Comparison of ENCODE assay signal across 37 cellular contexts in the genomic region with DNA sequence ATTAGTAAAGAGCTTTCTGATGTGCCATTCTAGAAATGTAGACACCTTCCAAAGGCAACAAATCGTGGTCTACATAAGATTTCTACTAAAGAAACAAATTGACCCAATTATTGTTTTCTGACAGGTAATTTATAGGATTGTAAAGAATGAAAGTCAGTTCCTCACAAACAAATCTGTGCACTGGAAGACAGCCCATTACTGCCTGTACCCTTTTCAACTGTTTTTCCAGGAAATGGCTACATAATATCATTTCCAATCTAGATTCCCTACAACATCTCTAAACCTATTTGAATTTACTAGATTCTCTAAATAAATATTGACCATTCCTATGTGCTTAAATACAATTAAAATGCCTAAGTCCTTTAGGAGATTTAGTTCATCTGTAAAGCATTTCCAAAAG.
"Had no signal": no experiment of that assay in that cellular context is flagged by ENCODE, and none has a peak within 500 bp of the region (broad histone marks: within the 10 kb centered on the region; RNA-seq: fewer than 3 reads in every experiment).

No MANE protein-coding gene starts in this region.

- H3K36me3 Mint-ChIP-seq: activated CD8-positive, alpha-beta memory T cell treated with anti-CD3 and anti-CD28 coated beads, Interleukin-2, amount 10 ng/mL, durations not matched to agents 7 days and 5 days; activated naive CD4-positive, alpha-beta T cell treated with anti-CD3 and anti-CD28 coated beads, Interleukin-2, amount 10 ng/mL, durations not matched to agents 7 days and 5 days; activated naive CD4-positive, alpha-beta T cell treated with anti-CD3 and anti-CD28 coated beads, Interleukin-2, amount 50 U/mL, for 24 hours; activated naive CD8-positive, alpha-beta T cell; activated naive CD8-positive, alpha-beta T cell treated with anti-CD3 and anti-CD28 coated beads, Interleukin-2, amount 10 ng/mL, durations not matched to agents 7 days and 5 days; brain; WTC11 had no signal

- H3K27ac Mint-ChIP-seq: activated CD4-positive, alpha-beta memory T cell treated with anti-CD3 and anti-CD28 coated beads, Interleukin-2, amount 10 ng/mL, durations not matched to agents 7 days and 5 days; activated CD4-positive, alpha-beta T cell treated with anti-CD3 and anti-CD28 coated beads for 36 hours; activated CD4-positive, alpha-beta T cell treated with anti-CD3 and anti-CD28 coated beads, Interleukin-2, amount 10 ng/mL, durations not matched to agents 7 days and 5 days; activated CD8-positive, alpha-beta memory T cell treated with anti-CD3 and anti-CD28 coated beads, Interleukin-2, amount 10 ng/mL, durations not matched to agents 7 days and 5 days; activated CD8-positive, alpha-beta T cell treated with anti-CD3 and anti-CD28 coated beads, Interleukin-2, amount 10 ng/mL, durations not matched to agents 7 days and 5 days; activated naive CD4-positive, alpha-beta T cell treated with anti-CD3 and anti-CD28 coated beads, Interleukin-2, amount 10 ng/mL, durations not matched to agents 7 days and 5 days; activated naive CD4-positive, alpha-beta T cell treated with anti-CD3 and anti-CD28 coated beads, Interleukin-2, amount 50 U/mL, for 24 hours; activated naive CD8-positive, alpha-beta T cell; activated naive CD8-positive, alpha-beta T cell treated with anti-CD3 and anti-CD28 coated beads, Interleukin-2, amount 10 ng/mL, durations not matched to agents 7 days and 5 days; activated naive CD8-positive, alpha-beta T cell treated with anti-CD3 and anti-CD28 coated beads, Interleukin-2, amount 50 U/mL, for 24 hours; activated T-cell treated with anti-CD3 and anti-CD28 coated beads, Interleukin-2, amount 50 U/mL, for 24 hours; activated T-helper 2 cell treated with anti-CD3 and anti-CD28 coated beads, Interferon-gamma antibody, Interleukin-2, Interleukin-4, amounts not matched to agents 10 μg/mL and 5 μg/mL and 100 μg/mL, durations not matched to agents 14 hours and 24 hours and 36 hours; brain; T-helper 1 cell treated with Interleukin-12 subunit alpha and Interleukin-12 subunit beta and Interleukin-4 antibody, amounts not matched to agents 30 μg/mL and 1 μg/mL, for 36 hours; T-helper 2 cell treated with Interferon-gamma antibody and Interleukin-4, amounts not matched to agents 5 μg/mL and 100 μg/mL, for 36 hours; WTC11 had no signal

- H3K4me1 ChIP-seq: ascending aorta had no signal

- H3K27me3 Mint-ChIP-seq: activated CD4-positive, alpha-beta memory T cell treated with anti-CD3 and anti-CD28 coated beads, Interleukin-2, amount 10 ng/mL, durations not matched to agents 7 days and 5 days; activated CD4-positive, alpha-beta T cell treated with anti-CD3 and anti-CD28 coated beads for 36 hours; activated CD4-positive, alpha-beta T cell treated with anti-CD3 and anti-CD28 coated beads, Interleukin-2, amount 10 ng/mL, durations not matched to agents 7 days and 5 days; activated CD8-positive, alpha-beta memory T cell treated with anti-CD3 and anti-CD28 coated beads, Interleukin-2, amount 10 ng/mL, durations not matched to agents 7 days and 5 days; activated naive CD4-positive, alpha-beta T cell treated with anti-CD3 and anti-CD28 coated beads, Interleukin-2, amount 10 ng/mL, durations not matched to agents 7 days and 5 days; activated naive CD4-positive, alpha-beta T cell treated with anti-CD3 and anti-CD28 coated beads, Interleukin-2, amount 50 U/mL, for 24 hours; activated naive CD8-positive, alpha-beta T cell; activated naive CD8-positive, alpha-beta T cell treated with anti-CD3 and anti-CD28 coated beads, Interleukin-2, amount 10 ng/mL, durations not matched to agents 7 days and 5 days; activated naive CD8-positive, alpha-beta T cell treated with anti-CD3 and anti-CD28 coated beads, Interleukin-2, amount 50 U/mL, for 24 hours; activated T-cell treated with anti-CD3 and anti-CD28 coated beads, Interleukin-2, amount 50 U/mL, for 24 hours; brain; central memory CD8-positive, alpha-beta T cell had no signal

- H3K9me3 ChIP-seq: ascending aorta had no signal

- DNase-seq: activated CD4-positive, alpha-beta memory T cell treated with anti-CD3 and anti-CD28 coated beads, Interleukin-2, amount 10 ng/mL, durations not matched to agents 7 days and 5 days; activated CD4-positive, alpha-beta T cell treated with anti-CD3 and anti-CD28 coated beads for 1 hour; activated CD4-positive, alpha-beta T cell treated with anti-CD3 and anti-CD28 coated beads for 36 hours; activated CD4-positive, alpha-beta T cell treated with anti-CD3 and anti-CD28 coated beads for 48 hours; activated CD4-positive, alpha-beta T cell treated with anti-CD3 and anti-CD28 coated beads, Interleukin-2, amount 10 ng/mL, durations not matched to agents 7 days and 5 days; activated CD4-positive, alpha-beta T cell treated with anti-CD3 and anti-CD28 coated beads, Interleukin-2, amount 50 U/mL, for 48 hours; activated CD4-positive, CD25-positive, alpha-beta regulatory T cell; activated CD8-positive, alpha-beta memory T cell treated with anti-CD3 and anti-CD28 coated beads for 24 hours; activated CD8-positive, alpha-beta memory T cell treated with anti-CD3 and anti-CD28 coated beads, Interleukin-2, amount 10 ng/mL, durations not matched to agents 7 days and 5 days; activated CD8-positive, alpha-beta memory T cell treated with anti-CD3 and anti-CD28 coated beads, Interleukin-2, amount 50 U/mL, for 48 hours; activated CD8-positive, alpha-beta T cell treated with anti-CD3 and anti-CD28 coated beads, Interleukin-2, amount 10 ng/mL, durations not matched to agents 7 days and 5 days; activated effector memory CD4-positive, alpha-beta T cell treated with Interleukin-2 at 50 U/mL for 16 hours; activated gamma-delta T cell; activated naive CD4-positive, alpha-beta T cell treated with anti-CD3 and anti-CD28 coated beads, Interleukin-2, amount 10 ng/mL, durations not matched to agents 7 days and 5 days; activated naive CD4-positive, alpha-beta T cell treated with Interleukin-2 at 50 U/mL for 16 hours; activated naive CD8-positive, alpha-beta T cell treated with anti-CD3 and anti-CD28 coated beads, Interleukin-2, amount 10 ng/mL, durations not matched to agents 7 days and 5 days; activated naive CD8-positive, alpha-beta T cell treated with anti-CD3 and anti-CD28 coated beads, Interleukin-2, amount 50 U/mL, for 24 hours; activated T-cell treated with anti-CD3 and anti-CD28 coated beads, Interleukin-2, amount 50 U/mL, for 24 hours; activated T-cell treated with anti-CD3 and anti-CD28 coated beads, Interleukin-2, amount 50 U/mL, for 48 hours; amygdala; anterior cingulate cortex; caudate nucleus; cerebellar nuclear complex; T-helper 2 cell; T-helper 9 cell; WERI-Rb-1 had no signal

- H3K9me3 Mint-ChIP-seq: activated naive CD4-positive, alpha-beta T cell treated with anti-CD3 and anti-CD28 coated beads, Interleukin-2, amount 50 U/mL, for 24 hours; activated naive CD8-positive, alpha-beta T cell treated with anti-CD3 and anti-CD28 coated beads, Interleukin-2, amount 10 ng/mL, durations not matched to agents 7 days and 5 days; activated T-cell treated with anti-CD3 and anti-CD28 coated beads, Interleukin-2, amount 50 U/mL, for 24 hours; brain; central memory CD8-positive, alpha-beta T cell; WTC11 had no signal

- H3K4me3 ChIP-seq: ascending aorta, cardiac muscle cell had no signal

- H3K27ac ChIP-seq: ascending aorta, cardiac muscle cell, WERI-Rb-1 had no signal

- ATAC-seq: activated CD4-positive, alpha-beta T cell treated with anti-CD3 and anti-CD28 coated beads for 36 hours; activated CD4-positive, CD25-positive, alpha-beta regulatory T cell treated with anti-CD3 and anti-CD28 coated beads, Interleukin-2, amount 50 U/mL, for 24 hours; activated CD8-positive, alpha-beta memory T cell treated with anti-CD3 and anti-CD28 coated beads, Interleukin-2, amount 10 ng/mL, durations not matched to agents 7 days and 5 days; activated CD8-positive, alpha-beta T cell treated with anti-CD3 and anti-CD28 coated beads, Interleukin-2, amount 10 ng/mL, durations not matched to agents 7 days and 5 days; activated naive CD8-positive, alpha-beta T cell treated with anti-CD3 and anti-CD28 coated beads, Interleukin-2, amount 50 U/mL, for 24 hours; WTC11 had no signal

- H3K27me3 ChIP-seq: ascending aorta, cardiac muscle cell had no signal

- H3K4me3 Mint-ChIP-seq: activated CD4-positive, alpha-beta memory T cell treated with anti-CD3 and anti-CD28 coated beads, Interleukin-2, amount 10 ng/mL, durations not matched to agents 7 days and 5 days; activated CD4-positive, alpha-beta T cell treated with anti-CD3 and anti-CD28 coated beads for 36 hours; activated CD4-positive, alpha-beta T cell treated with anti-CD3 and anti-CD28 coated beads, Interleukin-2, amount 10 ng/mL, durations not matched to agents 7 days and 5 days; activated CD8-positive, alpha-beta memory T cell treated with anti-CD3 and anti-CD28 coated beads, Interleukin-2, amount 10 ng/mL, durations not matched to agents 7 days and 5 days; activated CD8-positive, alpha-beta T cell treated with anti-CD3 and anti-CD28 coated beads, Interleukin-2, amount 10 ng/mL, durations not matched to agents 7 days and 5 days; activated naive CD4-positive, alpha-beta T cell treated with anti-CD3 and anti-CD28 coated beads, Interleukin-2, amount 10 ng/mL, durations not matched to agents 7 days and 5 days; activated naive CD4-positive, alpha-beta T cell treated with anti-CD3 and anti-CD28 coated beads, Interleukin-2, amount 50 U/mL, for 24 hours; activated naive CD8-positive, alpha-beta T cell; activated naive CD8-positive, alpha-beta T cell treated with anti-CD3 and anti-CD28 coated beads, Interleukin-2, amount 10 ng/mL, durations not matched to agents 7 days and 5 days; activated naive CD8-positive, alpha-beta T cell treated with anti-CD3 and anti-CD28 coated beads, Interleukin-2, amount 50 U/mL, for 24 hours; activated T-cell treated with anti-CD3 and anti-CD28 coated beads, Interleukin-2, amount 50 U/mL, for 24 hours; brain; central memory CD8-positive, alpha-beta T cell; T-helper 1 cell treated with Interleukin-12 subunit alpha and Interleukin-12 subunit beta and Interleukin-4 antibody, amounts not matched to agents 30 μg/mL and 1 μg/mL, for 36 hours; T-helper 2 cell treated with Interferon-gamma antibody and Interleukin-4, amounts not matched to agents 5 μg/mL and 100 μg/mL, for 36 hours; WTC11 had no signal

- H3K4me1 Mint-ChIP-seq: activated CD4-positive, alpha-beta memory T cell treated with anti-CD3 and anti-CD28 coated beads, Interleukin-2, amount 10 ng/mL, durations not matched to agents 7 days and 5 days; activated CD4-positive, alpha-beta T cell treated with anti-CD3 and anti-CD28 coated beads for 36 hours; activated CD4-positive, alpha-beta T cell treated with anti-CD3 and anti-CD28 coated beads, Interleukin-2, amount 10 ng/mL, durations not matched to agents 7 days and 5 days; activated CD8-positive, alpha-beta memory T cell treated with anti-CD3 and anti-CD28 coated beads, Interleukin-2, amount 10 ng/mL, durations not matched to agents 7 days and 5 days; activated naive CD4-positive, alpha-beta T cell treated with anti-CD3 and anti-CD28 coated beads, Interleukin-2, amount 10 ng/mL, durations not matched to agents 7 days and 5 days; activated naive CD4-positive, alpha-beta T cell treated with anti-CD3 and anti-CD28 coated beads, Interleukin-2, amount 50 U/mL, for 24 hours; activated naive CD8-positive, alpha-beta T cell treated with anti-CD3 and anti-CD28 coated beads, Interleukin-2, amount 10 ng/mL, durations not matched to agents 7 days and 5 days; activated naive CD8-positive, alpha-beta T cell treated with anti-CD3 and anti-CD28 coated beads, Interleukin-2, amount 50 U/mL, for 24 hours; brain; central memory CD8-positive, alpha-beta T cell; WTC11 had no signal

- H3K36me3 ChIP-seq: ascending aorta, cardiac muscle cell, WERI-Rb-1 had no signal
